Comparison of ENCODE assay signal across 19 cellular contexts in genomic region chr2:77479895-77480294, GRCh38. TPM values are rescaled to one million over a fixed set of nuclear protein-coding genes. Genes with fewer than 3 reads are reported as not detected.
"Had no signal": no experiment of that assay in that cellular context is flagged by ENCODE, and none has a peak within 500 bp of the region (broad histone marks: within the 10 kb centered on the region; RNA-seq: fewer than 3 reads in every experiment).

No MANE protein-coding gene starts in this region.

- H3K27ac ChIP-seq: breast epithelium, epithelial cell of prostate, left ventricle myocardium inferior, prostate gland, right lobe of liver, upper lobe of left lung had no signal

- H3K4me1 ChIP-seq: breast epithelium, left ventricle myocardium inferior, prostate gland, right lobe of liver, upper lobe of left lung had no signal

- H3K27me3 ChIP-seq: breast epithelium, right lobe of liver, upper lobe of left lung had no signal

- FAIRE-seq: keratinocyte, TTC549 had no signal

- H3K9me3 ChIP-seq: left ventricle myocardium inferior, prostate gland, right lobe of liver, upper lobe of left lung had no signal

- H3K4me3 ChIP-seq: breast epithelium, prostate gland, right lobe of liver, upper lobe of left lung had no signal

- ATAC-seq: activated CD8-positive, alpha-beta T cell treated with anti-CD3 and anti-CD28 coated beads, Interleukin-2, amount 10 ng/mL, durations not matched to agents 7 days and 5 days; activated T-cell treated with anti-CD3 and anti-CD28 coated beads, Interleukin-2, amount 50 U/mL, for 72 hours; right lobe of liver; stimulated activated naive CD8-positive, alpha-beta T cell treated with anti-CD3 and anti-CD28 coated beads, Interleukin-15, amount 100 ng/mL, for 72 hours; T-helper 17 cell had no signal

- DNase-seq: activated CD4-positive, alpha-beta T cell treated with anti-CD3 and anti-CD28 coated beads, Interleukin-2, amount 10 ng/mL, durations not matched to agents 24 days and 14 days; activated CD4-positive, CD25-positive, alpha-beta regulatory T cell; activated CD8-positive, alpha-beta memory T cell treated with anti-CD3 and anti-CD28 coated beads, Interleukin-2, amount 50 U/mL, for 4 hours; activated CD8-positive, alpha-beta T cell treated with anti-CD3 and anti-CD28 coated beads, Interleukin-2, amount 10 ng/mL, durations not matched to agents 7 days and 5 days; activated gamma-delta T cell treated with Interleukin-2 at 50 U/mL for 16 hours; activated T-cell treated with anti-CD3 and anti-CD28 coated beads, Interleukin-2, amount 50 U/mL, for 72 hours; cerebellar nuclear complex; effector memory CD4-positive, alpha-beta T cell; left ventricle myocardium inferior; occipital lobe; right lobe of liver; stimulated activated naive CD8-positive, alpha-beta T cell treated with anti-CD3 and anti-CD28 coated beads, Interleukin-15, amount 100 ng/mL, for 72 hours; T-helper 17 cell; upper lobe of left lung had no signal

- H3K36me3 ChIP-seq: breast epithelium, left ventricle myocardium inferior, prostate gland, right lobe of liver, upper lobe of left lung had no signal

RNA-seq across cellular contexts. Expression of gene LRRTM4, which starts 42.3 kb away (rescaled TPM):
- total RNA-seq: activated CD4-positive, alpha-beta T cell treated with anti-CD3 and anti-CD28 coated beads, Interleukin-2, amount 10 ng/mL, durations not matched to agents 24 days and 14 days; activated CD8-positive, alpha-beta T cell treated with anti-CD3 and anti-CD28 coated beads, Interleukin-2, amount 10 ng/mL, durations not matched to agents 7 days and 5 days; activated T-cell treated with anti-CD3 and anti-CD28 coated beads, Interleukin-2, amount 50 U/mL, for 72 hours; T-helper 17 cell had no signal
- polyA plus RNA-seq: keratinocyte had no signal
